8 cellular contexts compared by ENCODE assay signal in genomic region chr19:52190679-52191293, GRCh38. TPM values are rescaled to one million over a fixed set of nuclear protein-coding genes. Genes with fewer than 3 reads are reported as not detected.
A peak's percentile ranks its signal among the peaks of the same experiment; 100 is the strongest.
DNase-seq lines count a peak whose midpoint lies in the region; ATAC-seq and TF ChIP-seq lines count a peak whose summit lies in the region.

No MANE protein-coding gene starts in this region.

- 3 to 4% methylated on average over 20 to 23 of the region's 28 CpGs for WGBS in mesodermal cell (ENCODE audit: insufficient coverage in 2 of 2), 2 experiments

- H3K4me3 Mint-ChIP-seq in T-helper 1 cell treated with Interleukin-12 subunit alpha and Interleukin-12 subunit beta and Interleukin-4 antibody, amounts not matched to agents 30 μg/mL and 1 μg/mL, for 36 hours = peak overlapping the region; percentile 97

- H3F3A ChIP-seq in PC-3 (ENCODE audit: low read length, unreplicated experiment) = no peaks in the 10 kb centered on the region

- peaks cover 64% of the 10 kb centered on the region for H3K79me2 ChIP-seq in PC-3 (ENCODE audit: low read length)

- peaks cover 18% of the 10 kb centered on the region for H3K4me1 ChIP-seq in PC-3 (ENCODE audit: insufficient read depth, low read length)
- peaks cover 4% of the 10 kb centered on the region for H3K4me1 ChIP-seq in mesodermal cell (ENCODE audit: control insufficient read depth, insufficient read depth, low read length, poor library complexity, severe bottlenecking)

- POLR2A ChIA-PET in PC-3 (lab: Charles Lee; ENCODE audit: unreplicated experiment) = no interaction called here

- peak overlapping the region; percentile 96 for H3K9ac ChIP-seq in PC-3 (ENCODE audit: low read length)

- H4K20me1 ChIP-seq in PC-3 (ENCODE audit: low read length) = peaks cover 40% of the 10 kb centered on the region

- H2AFZ ChIP-seq in PC-3 (ENCODE audit: low read length) = peak overlapping the region; percentile 79

- no peak for DNase-seq in T-helper 1 cell
- DNase-seq in PC-3 = peak; percentile 30
- DNase-seq in dorsolateral prefrontal cortex = peak in 6 of 10 donors; percentile 5 to 52 (median 32)
- peak; percentile 52 for DNase-seq in ureter (ENCODE audit: low spot score)

- H3K9me3 ChIP-seq in PC-3 (ENCODE audit: low read length) (no peaks in the 10 kb centered on the region), mesodermal cell (ENCODE audit: control insufficient read depth, low read length) (no peaks in the 10 kb centered on the region)

- CTCF ChIA-PET in PC-3 (lab: Charles Lee) = no interaction called here

- TF ChIP-seq CTCF in PC-3 (conservative IDR thresholded peaks at IDR 0.05; ENCODE audit: low read depth, low read length) (no peak), dorsolateral prefrontal cortex (IDR thresholded peaks at IDR 0.05 in 54 of 56, conservative IDR thresholded peaks at IDR 0.05 in 2 of 56; ENCODE audit: low read depth in 1 of 56, partially characterized antibody in 56 of 56) (no peak)

- H3K4me1 Mint-ChIP-seq in T-helper 1 cell treated with Interleukin-12 subunit alpha and Interleukin-12 subunit beta and Interleukin-4 antibody, amounts not matched to agents 30 μg/mL and 1 μg/mL, for 36 hours (ENCODE audit: low read depth) = peaks cover 30% of the 10 kb centered on the region

- intact Hi-C loops in PC-3 (cut with micrococcal nuclease) = loop anchor here (5.0 kb wide), 1 partner anchor 47 kb away; no protein-coding TSS in a partner anchor
- intact Hi-C loops in dorsolateral prefrontal cortex (cut with DNase I) = loop anchor here in 1 of 2 donors (2.0 to 5.0 kb wide), 2 partner anchors 47 to 52 kb away; partner anchors contain the start of gene ZNF616

- H3K36me3 ChIP-seq in PC-3 (ENCODE audit: low read depth, low read length) = peaks cover 35% of the 10 kb centered on the region
- peaks cover 45% of the 10 kb centered on the region for H3K36me3 ChIP-seq in mesodermal cell (ENCODE audit: control insufficient read depth, insufficient read depth, low read length)

- H3K27me3 Mint-ChIP-seq in T-helper 1 cell treated with Interleukin-12 subunit alpha and Interleukin-12 subunit beta and Interleukin-4 antibody, amounts not matched to agents 30 μg/mL and 1 μg/mL, for 36 hours (ENCODE audit: low read depth) = no peaks in the 10 kb centered on the region

- peak overlapping the region; percentile 97 for H3K4me2 ChIP-seq in PC-3 (ENCODE audit: low read length)

- H3K27me3 ChIP-seq in PC-3 (ENCODE audit: low read length) (no peaks in the 10 kb centered on the region), dorsolateral prefrontal cortex (no peaks in the 10 kb centered on the region)

- peaks cover 30% of the 10 kb centered on the region for H3K36me3 Mint-ChIP-seq in T-helper 1 cell treated with Interleukin-12 subunit alpha and Interleukin-12 subunit beta and Interleukin-4 antibody, amounts not matched to agents 30 μg/mL and 1 μg/mL, for 36 hours (ENCODE audit: low read depth)

- H3K27ac ChIP-seq in PC-3 (ENCODE audit: low read length) (peak overlapping the region; percentile 86), dorsolateral prefrontal cortex (peak overlapping the region; percentile 88 to 100 (median 98)), mesodermal cell (ENCODE audit: low read depth, low read length, severe bottlenecking) (peak overlapping the region; percentile 98)

- no TSS peak for BruUV-seq in PC-3 (replicated peaks; lab: Mats Ljungman, UMichigan)

- peak overlapping the region; percentile 86 for H3K4me3 ChIP-seq in PC-3 (ENCODE audit: low read length)
- peak overlapping the region; percentile 57 to 98 (median 87) for H3K4me3 ChIP-seq in dorsolateral prefrontal cortex
- H3K4me3 ChIP-seq in mesodermal cell (ENCODE audit: extremely low read depth, insufficient read depth, low read length, poor library complexity, severe bottlenecking) = peak overlapping the region; percentile 93

- H3K27ac Mint-ChIP-seq in T-helper 1 cell treated with Interleukin-12 subunit alpha and Interleukin-12 subunit beta and Interleukin-4 antibody, amounts not matched to agents 30 μg/mL and 1 μg/mL, for 36 hours = peak overlapping the region; percentile 100

- ATAC-seq in PC-3 (no peak), HG03175 (IDR thresholded peaks at IDR 0.05; ENCODE audit: unreplicated experiment) (no peak), HG03565 (IDR thresholded peaks at IDR 0.05; ENCODE audit: unreplicated experiment) (no peak)

- H3K9me2 ChIP-seq in PC-3 (replicated peaks; ENCODE audit: low read length) = no peaks in the 10 kb centered on the region

- no peaks in the 10 kb centered on the region for H3K9me3 Mint-ChIP-seq in T-helper 1 cell treated with Interleukin-12 subunit alpha and Interleukin-12 subunit beta and Interleukin-4 antibody, amounts not matched to agents 30 μg/mL and 1 μg/mL, for 36 hours

RNA-seq across cellular contexts. Expression of gene PPP2R1A, which starts 0.9 kb away (rescaled TPM):
- 336 and 427 TPM in 2 replicates for total RNA-seq in PC-3 (2014; rRNA removed)
- total RNA-seq in dorsolateral prefrontal cortex = 100 to 1,000 TPM; 220 to 524 (median 400) TPM
- polyA plus RNA-seq in mesodermal cell (2013, experiment 1 of 2) = 229 TPM
- 195 TPM for polyA plus RNA-seq in mesodermal cell (2013, experiment 2 of 2)
- 259 TPM for total RNA-seq in ureter

RNA-seq across cellular contexts. Expression of gene ZNF836, which starts 19.4 kb away (rescaled TPM):
- 2.6 and 8.0 TPM in 2 replicates for total RNA-seq in PC-3 (2014; rRNA removed)
- 10 to 100 TPM; 10.9 to 29.4 (median 18.2) TPM for total RNA-seq in dorsolateral prefrontal cortex
- 7.3 TPM for polyA plus RNA-seq in mesodermal cell (2013, experiment 1 of 2)
- polyA plus RNA-seq in mesodermal cell (2013, experiment 2 of 2) = 5.4 TPM
- total RNA-seq in ureter = 22.0 TPM

RNA-seq across cellular contexts. Expression of gene ZNF616, which starts 51.0 kb away (rescaled TPM):
- 3.7 and 3.9 TPM in 2 replicates for total RNA-seq in PC-3 (2014; rRNA removed)
- total RNA-seq in dorsolateral prefrontal cortex = 10 to 100 TPM in 72 of 120 experiments, 1 to 10 TPM in 48; 4.5 to 18.3 (median 10.6) TPM
- 9.0 TPM for polyA plus RNA-seq in mesodermal cell (2013, experiment 1 of 2)
- 9.6 TPM for polyA plus RNA-seq in mesodermal cell (2013, experiment 2 of 2)
- total RNA-seq in ureter = 16.0 TPM

Comparison
In these comparisons a context has a peak if more than half of its experiments do, and no peak if none do; other contexts are left out.
1. DNase-seq: peak in PC-3 (single experiment), dorsolateral prefrontal cortex (6 of 10) and ureter (single experiment); none in T-helper 1 cell (0 of 5).
2. Peak in every context shown above with its lines, with median percentiles within 50 percentile points of each other: H3K27ac ChIP-seq and H3K4me3 ChIP-seq.